In genomic region chr4:141502755-141503154, GRCh38 we compare ENCODE assay signal across 1 cellular context.
TF ChIP-seq lines count a peak whose summit lies in the region.

No MANE protein-coding gene starts in this region.

TF ChIP-seq in IMR-90, 13 proteins besides CTCF, POLR2A, EP300 and RAD21:
- TF ChIP-seq ELK1 (IDR thresholded peaks at IDR 0.05; ENCODE audit: borderline replicate concordance, low read depth, low read length) (no peak), MAZ (IDR thresholded peaks at IDR 0.05; ENCODE audit: borderline replicate concordance, low read depth, low read length) (no peak), FOS (IDR thresholded peaks at IDR 0.05; ENCODE audit: low read depth, low read length) (no peak)
